ENCODE assay signal across 8 cellular contexts in genomic region chr12:52004042-52004648, GRCh38.
DNase-seq lines count a peak whose midpoint lies in the region; ATAC-seq and TF ChIP-seq lines count a peak whose summit lies in the region.

No MANE protein-coding gene starts in this region.

- H3K9me3 ChIP-seq in DOHH2 (ENCODE audit: control insufficient read depth, insufficient read depth, low read length): no peaks in the 10 kb centered on the region

- H4K20me1 ChIP-seq in DOHH2 (ENCODE audit: control insufficient read depth, insufficient read depth, low read depth, low read length): no peaks in the 10 kb centered on the region

- H3K27ac Mint-ChIP-seq in stimulated activated memory B cell treated with anti-CD40 and anti-IgM and Interleukin-4, amounts not matched to agents 10 μg/mL and 1 μg/mL and 100 μg/mL, for 72 hours: peak overlapping the region; percentile 89

- no peaks in the 10 kb centered on the region for H3K27me3 Mint-ChIP-seq in stimulated activated memory B cell treated with anti-CD40 and anti-IgM and Interleukin-4, amounts not matched to agents 10 μg/mL and 1 μg/mL and 100 μg/mL, for 72 hours

- no peak for ATAC-seq in stimulated activated memory B cell treated with anti-CD40 and anti-IgM and Interleukin-4, amounts not matched to agents 10 μg/mL and 1 μg/mL and 100 μg/mL, for 72 hours

- H3K36me3 Mint-ChIP-seq in stimulated activated memory B cell treated with anti-CD40 and anti-IgM and Interleukin-4, amounts not matched to agents 10 μg/mL and 1 μg/mL and 100 μg/mL, for 72 hours: peaks cover 32% of the 10 kb centered on the region

- DNase-seq in LoVo (ENCODE audit: low spot score) (peak; percentile 31), UCSD-AML1 (lab: John Stamatoyannopoulos, UW; ENCODE audit: unreplicated experiment) (peak; percentile 48), hepatic stellate cell (ENCODE audit: low spot score) (peak; percentile 86), activated gamma-delta T cell treated with Interleukin-2 at 50 U/mL for 16 hours (no peak)
- no peak for DNase-seq in stimulated activated CD4-positive, alpha-beta T cell treated with anti-CD3 and anti-CD28 coated beads, Interleukin-2, amount 100 ng/mL, for 48 hours
- DNase-seq in activated CD4-positive, CD25-positive, alpha-beta regulatory T cell (lab: John Stamatoyannopoulos, UW): no peak

- H3K27ac ChIP-seq in DOHH2 (ENCODE audit: low read depth, low read length): no peak overlapping the region

- peak; percentile 54 for TF ChIP-seq CTCF in DOHH2 (IDR thresholded peaks at IDR 0.05; ENCODE audit: low read depth, low read length, poor library complexity, severe bottlenecking)

- peaks cover 53% of the 10 kb centered on the region for H3K27me3 ChIP-seq in DOHH2 (ENCODE audit: control insufficient read depth, low read length)

- no peaks in the 10 kb centered on the region for H3K9me2 ChIP-seq in DOHH2 (replicated peaks; ENCODE audit: control insufficient read depth, low read length)

- no peak overlapping the region for H3K4me3 ChIP-seq in DOHH2 (ENCODE audit: low read length)

- H3K4me2 ChIP-seq in DOHH2 (ENCODE audit: low read length): no peak overlapping the region

- no peaks in the 10 kb centered on the region for H3K36me3 ChIP-seq in DOHH2 (ENCODE audit: control insufficient read depth, low read length)

- H3K79me2 ChIP-seq in DOHH2 (ENCODE audit: control insufficient read depth, low read length): no peaks in the 10 kb centered on the region

- H3K4me1 ChIP-seq in DOHH2 (ENCODE audit: control insufficient read depth, low read length): peaks cover 11% of the 10 kb centered on the region

- no peak overlapping the region for H3K4me3 Mint-ChIP-seq in stimulated activated memory B cell treated with anti-CD40 and anti-IgM and Interleukin-4, amounts not matched to agents 10 μg/mL and 1 μg/mL and 100 μg/mL, for 72 hours

- H3K4me1 Mint-ChIP-seq in stimulated activated memory B cell treated with anti-CD40 and anti-IgM and Interleukin-4, amounts not matched to agents 10 μg/mL and 1 μg/mL and 100 μg/mL, for 72 hours: peaks cover 38% of the 10 kb centered on the region

- no peaks in the 10 kb centered on the region for H3K9me3 Mint-ChIP-seq in stimulated activated memory B cell treated with anti-CD40 and anti-IgM and Interleukin-4, amounts not matched to agents 10 μg/mL and 1 μg/mL and 100 μg/mL, for 72 hours

- H3F3A ChIP-seq in DOHH2 (ENCODE audit: control insufficient read depth, insufficient read depth): no peaks in the 10 kb centered on the region

Comparison
In these comparisons a context has a peak if more than half of its experiments do, and no peak if none do; other contexts are left out.
1. DNase-seq: peak in LoVo (single experiment), UCSD-AML1 (single experiment) and hepatic stellate cell (single experiment); none in activated gamma-delta T cell treated with Interleukin-2 at 50 U/mL for 16 hours (single experiment), stimulated activated CD4-positive, alpha-beta T cell treated with anti-CD3 and anti-CD28 coated beads, Interleukin-2, amount 100 ng/mL, for 48 hours (0 of 2) and activated CD4-positive, CD25-positive, alpha-beta regulatory T cell (0 of 4).